ENCODE assay signal across 12 cellular contexts in the genomic region with DNA sequence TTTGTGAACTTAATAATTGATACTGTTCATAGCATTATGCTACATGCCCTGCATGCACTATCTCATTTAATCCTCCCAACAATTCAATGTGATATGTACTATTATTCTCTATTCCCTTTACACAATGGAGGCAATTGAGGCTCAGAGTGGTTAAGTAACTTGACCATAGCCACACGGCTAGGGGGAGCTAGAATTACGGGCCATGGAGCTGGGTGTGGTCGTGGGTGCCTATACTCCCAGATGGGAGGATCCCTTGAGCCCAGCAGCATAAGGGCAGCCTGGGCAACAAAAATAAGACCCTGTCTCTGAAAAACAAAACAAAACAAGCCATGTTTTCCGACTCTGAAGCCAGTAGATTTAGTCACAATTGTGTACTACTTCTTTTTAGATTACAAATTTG.
"Had no signal": no experiment of that assay in that cellular context is flagged by ENCODE, and none has a peak within 500 bp of the region (broad histone marks: within the 10 kb centered on the region; RNA-seq: fewer than 3 reads in every experiment).

No MANE protein-coding gene starts in this region.

- H3K4me1 ChIP-seq: adrenal gland, gastrocnemius medialis, psoas muscle, testis had no signal

- H3K27me3 ChIP-seq: adrenal gland, cardiac muscle cell, gastrocnemius medialis, heart right ventricle, testis had no signal

- H3K9me3 ChIP-seq: adrenal gland, gastrocnemius medialis, heart right ventricle, psoas muscle, testis had no signal

- H3K4me3 ChIP-seq: adrenal gland, cardiac muscle cell, gastrocnemius medialis, heart right ventricle, psoas muscle, testis had no signal

- ATAC-seq: gastrocnemius medialis, heart right ventricle, psoas muscle, sciatic nerve had no signal

- H3K36me3 ChIP-seq: adrenal gland, cardiac muscle cell, gastrocnemius medialis, heart right ventricle had no signal

- H3K27ac ChIP-seq: adrenal gland, cardiac muscle cell, epithelial cell of prostate, gastrocnemius medialis, heart right ventricle, psoas muscle, testis had no signal

- DNase-seq: activated CD4-positive, alpha-beta T cell treated with anti-CD3 and anti-CD28 coated beads for 1 hour; activated CD4-positive, alpha-beta T cell treated with anti-CD3 and anti-CD28 coated beads, Interleukin-2, amount 50 U/mL, for 48 hours; activated effector memory CD4-positive, alpha-beta T cell treated with anti-CD3 and anti-CD28 coated beads, Interleukin-2, amount 50 U/mL, for 16 hours; adrenal gland; gastrocnemius medialis; heart right ventricle; psoas muscle; T-helper 2 cell; testis had no signal
